Comparison of ENCODE assay signal across 34 cellular contexts in genomic region chr19:45962021-45962420, GRCh38. TPM values are rescaled to one million over a fixed set of nuclear protein-coding genes. Genes with fewer than 3 reads are reported as not detected.
"Had no signal": no experiment of that assay in that cellular context is flagged by ENCODE, and none has a peak within 500 bp of the region (broad histone marks: within the 10 kb centered on the region; RNA-seq: fewer than 3 reads in every experiment).

No MANE protein-coding gene starts in this region.

- H3K4me1 ChIP-seq: right lobe of liver, transverse colon, upper lobe of right lung had no signal

- H3K9me3 ChIP-seq: heart right ventricle, ovary, right atrium auricular region, right lobe of liver, transverse colon, upper lobe of right lung had no signal

- H3K27ac Mint-ChIP-seq: mesothelial cell of epicardium; naive B cell; nephron progenitor cell; progenitor cell of endocrine pancreas; stimulated activated memory B cell treated with anti-CD40 and anti-IgM and Interleukin-4, amounts not matched to agents 10 μg/mL and 1 μg/mL and 100 μg/mL, for 72 hours; stimulated activated naive CD8-positive, alpha-beta T cell treated with anti-CD3 and anti-CD28 coated beads, Interleukin-15, amount 100 ng/mL, for 72 hours had no signal

- H3K27ac ChIP-seq: hepatocyte, neural progenitor cell, ovary, right atrium auricular region, right lobe of liver, transverse colon, upper lobe of right lung had no signal

- H3K27me3 ChIP-seq: neural progenitor cell, ovary, right atrium auricular region, right lobe of liver had no signal

- H3K4me3 Mint-ChIP-seq: mesothelial cell of epicardium; naive B cell; nephron progenitor cell; neural progenitor cell; stimulated activated memory B cell treated with anti-CD40 and anti-IgM and Interleukin-4, amounts not matched to agents 10 μg/mL and 1 μg/mL and 100 μg/mL, for 72 hours; stimulated activated naive CD8-positive, alpha-beta T cell treated with anti-CD3 and anti-CD28 coated beads, Interleukin-15, amount 100 ng/mL, for 72 hours had no signal

- H3K9me3 Mint-ChIP-seq: mesothelial cell of epicardium; nephron progenitor cell; neural progenitor cell; stimulated activated naive CD8-positive, alpha-beta T cell treated with anti-CD3 and anti-CD28 coated beads, Interleukin-15, amount 100 ng/mL, for 72 hours had no signal

- H3K4me1 Mint-ChIP-seq: stimulated activated naive CD8-positive, alpha-beta T cell treated with anti-CD3 and anti-CD28 coated beads, Interleukin-15, amount 100 ng/mL, for 72 hours had no signal

- ATAC-seq: heart right ventricle; left cardiac atrium; left lobe of liver; right lobe of liver; stimulated activated memory B cell treated with anti-CD40 and anti-IgM and Interleukin-4, amounts not matched to agents 10 μg/mL and 1 μg/mL and 100 μg/mL, for 72 hours; stimulated activated naive CD8-positive, alpha-beta T cell treated with anti-CD3 and anti-CD28 coated beads, Interleukin-15, amount 100 ng/mL, for 72 hours; upper lobe of right lung had no signal

- DNase-seq: heart right ventricle; kidney glomerular epithelial cell; left cardiac atrium; mesendoderm; naive B cell; nephron progenitor cell; ovary; right lobe of liver; stimulated activated CD4-positive, alpha-beta T cell treated with anti-CD3 and anti-CD28 coated beads, Interleukin-1b, Interleukin-23, amount 100 ng/mL, for 48 hours; stimulated activated CD4-positive, alpha-beta T cell treated with anti-CD3 and anti-CD28 coated beads, Interleukin-2, amount 100 ng/mL, for 48 hours; stimulated activated CD4-positive, alpha-beta T cell treated with anti-CD3 and anti-CD28 coated beads, Interleukin-4, amount 100 ng/mL, for 4 hours; stimulated activated CD8-positive, alpha-beta memory T cell treated with anti-CD3 and anti-CD28 coated beads, Interleukin-4, amount 100 ng/mL, for 48 hours; stimulated activated naive CD4-positive, alpha-beta T cell treated with Interleukin-2 at 50 U/mL for 16 hours; stimulated activated naive CD8-positive, alpha-beta T cell treated with anti-CD3 and anti-CD28 coated beads, Interleukin-15, amount 100 ng/mL, for 72 hours; substantia nigra; transverse colon; upper lobe of right lung had no signal

- H3K36me3 Mint-ChIP-seq: mesothelial cell of epicardium; stimulated activated memory B cell treated with anti-CD40 and anti-IgM and Interleukin-4, amounts not matched to agents 10 μg/mL and 1 μg/mL and 100 μg/mL, for 72 hours had no signal

- H3K4me3 ChIP-seq: heart right ventricle, hepatocyte, lung, neural progenitor cell, ovary, right atrium auricular region, right lobe of liver, smooth muscle cell, transverse colon, upper lobe of right lung had no signal

- H3K36me3 ChIP-seq: neural progenitor cell, ovary, right atrium auricular region, right lobe of liver, transverse colon, upper lobe of right lung had no signal

RNA-seq across cellular contexts. Expression of gene NOVA2, which starts 11.6 kb away (rescaled TPM):
- total RNA-seq: hepatocyte had no signal
- polyA plus RNA-seq: keratinocyte had no signal

RNA-seq across cellular contexts. Expression of gene NANOS2, which starts 47.4 kb away (rescaled TPM):
- total RNA-seq: heart right ventricle, hepatocyte, left cardiac atrium, left lobe of liver, lower leg skin, lung, mesothelial cell of epicardium, mononuclear cell, omental fat pad, ovary, progenitor cell of endocrine pancreas, pulmonary artery endothelial cell, renal cortical epithelial cell, right atrium auricular region, right lobe of liver, skeletal muscle tissue, smooth muscle cell, temporal lobe, transverse colon, upper lobe of right lung had no signal
- polyA plus RNA-seq: heart right ventricle, hepatocyte, keratinocyte, lung, ovary, smooth muscle cell had no signal
